In the genomic region with DNA sequence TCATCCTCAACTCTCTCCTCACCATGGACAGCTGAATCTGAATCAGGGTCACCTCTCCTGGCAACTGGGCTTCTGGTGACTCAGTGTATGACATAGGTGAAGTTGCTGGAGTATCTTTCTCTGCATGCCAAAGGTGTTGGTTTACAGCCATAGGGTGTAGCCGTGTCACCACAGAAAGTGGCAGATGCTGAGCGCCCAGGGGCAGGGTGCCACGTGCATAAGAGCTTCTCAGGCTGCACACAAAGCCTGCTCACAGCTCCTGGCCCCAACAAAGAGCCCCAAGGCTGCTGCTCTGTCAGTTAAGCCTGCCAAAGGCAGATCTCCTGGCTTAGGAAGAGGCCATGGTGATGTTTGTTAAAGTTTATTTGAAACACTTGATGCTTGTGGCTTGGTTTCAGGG, we compare ENCODE assay signal across 15 cellular contexts.
DNase-seq lines count a peak whose midpoint lies in the region; ATAC-seq, FAIRE-seq and TF ChIP-seq lines count a peak whose summit lies in the region.
"Had no signal": no experiment of that assay in that cellular context is flagged by ENCODE, and none has a peak within 500 bp of the region (broad histone marks: within the 10 kb centered on the region; RNA-seq: fewer than 3 reads in every experiment).

No MANE protein-coding gene starts in this region.

- H3K9ac ChIP-seq in GM23248 = no peak overlapping the region
- peak overlapping the region; percentile 32 for H3K9ac ChIP-seq in iPS-15b (ENCODE audit: low read depth, low read length)

- no peak overlapping the region for H3K4me3 ChIP-seq in GM23248
- no peak overlapping the region for H3K4me3 ChIP-seq in bronchial epithelial cell (ENCODE audit: low read depth, low read length)
- no peak overlapping the region for H3K4me3 ChIP-seq in iPS-15b (ENCODE audit: low read depth, low read length)
- H3K4me3 ChIP-seq in hepatocyte = no peak overlapping the region
- H3K4me3 ChIP-seq: PC-9 had no signal

- DNase-seq in GM23248 (peak; percentile 46), M059J (ENCODE audit: low read depth) (peak; percentile 55), bronchial epithelial cell (ENCODE audit: low read depth) (peak; percentile 65), hepatocyte (ENCODE audit: low spot score) (no peak), GM19239 (ENCODE audit: insufficient read length, low spot score) (no peak)
- DNase-seq in activated CD4-positive, alpha-beta T cell treated with anti-CD3 and anti-CD28 coated beads, Interleukin-2, amount 50 U/mL, for 4 hours = no peak
- DNase-seq in stimulated activated naive CD8-positive, alpha-beta T cell treated with anti-CD3 and anti-CD28 coated beads, Interleukin-15, amount 100 ng/mL, for 72 hours = no peak
- DNase-seq: AML-193, Caco-2, Karpas-422, MV-4-11, NCI-H1417 treated with DMSO at 0.1 percent for 48 hours, NCI-H2029 treated with DMSO at 0.1 percent for 48 hours had no signal

- peaks cover 0 to 9% of the 10 kb centered on the region in 2 donors for H3K9me3 Mint-ChIP-seq in stimulated activated naive CD8-positive, alpha-beta T cell treated with anti-CD3 and anti-CD28 coated beads, Interleukin-15, amount 100 ng/mL, for 72 hours

- H3F3A ChIP-seq in GM23248 (ENCODE audit: insufficient read depth) = no peaks in the 10 kb centered on the region

- no peak overlapping the region for H3K4me3 Mint-ChIP-seq in stimulated activated naive CD8-positive, alpha-beta T cell treated with anti-CD3 and anti-CD28 coated beads, Interleukin-15, amount 100 ng/mL, for 72 hours

- no peak for ATAC-seq in stimulated activated naive CD8-positive, alpha-beta T cell treated with anti-CD3 and anti-CD28 coated beads, Interleukin-15, amount 100 ng/mL, for 72 hours

- no peaks in the 10 kb centered on the region for H3K4me1 Mint-ChIP-seq in stimulated activated naive CD8-positive, alpha-beta T cell treated with anti-CD3 and anti-CD28 coated beads, Interleukin-15, amount 100 ng/mL, for 72 hours

- no peaks in the 10 kb centered on the region for H3K27me3 ChIP-seq in GM23248 (replicated peaks; ENCODE audit: insufficient read depth)
- no peaks in the 10 kb centered on the region for H3K27me3 ChIP-seq in bronchial epithelial cell (ENCODE audit: control insufficient read depth, insufficient read depth, low read length)
- H3K27me3 ChIP-seq in iPS-15b (ENCODE audit: control insufficient read depth, insufficient read depth, low read length) = no peaks in the 10 kb centered on the region
- H3K27me3 ChIP-seq in hepatocyte = no peaks in the 10 kb centered on the region

- FAIRE-seq in bronchial epithelial cell (lab: Jason Lieb, UNC) = peak; percentile 66
- no peak for FAIRE-seq in GM19239 (lab: Jason Lieb, UNC)

- H3K79me2 ChIP-seq in GM23248 (ENCODE audit: insufficient read depth) (no peaks in the 10 kb centered on the region), hepatocyte (no peaks in the 10 kb centered on the region)

- no peak overlapping the region for H3K27ac Mint-ChIP-seq in stimulated activated naive CD8-positive, alpha-beta T cell treated with anti-CD3 and anti-CD28 coated beads, Interleukin-15, amount 100 ng/mL, for 72 hours

- H3K9me2 ChIP-seq in GM23248 (ENCODE audit: insufficient read depth) (no peaks in the 10 kb centered on the region), hepatocyte (replicated peaks; ENCODE audit: insufficient read depth) (no peaks in the 10 kb centered on the region)

- in situ Hi-C loops in GM23248 (cut with MboI) = no loop called here

- H3K27ac ChIP-seq in GM23248 (peak overlapping the region; percentile 10; the same call in 1 of the 2 replicates), hepatocyte (no peak overlapping the region)
- H3K27ac ChIP-seq: PC-9 had no signal

- TF ChIP-seq CTCF in bronchial epithelial cell (IDR thresholded peaks at IDR 0.05; ENCODE audit: insufficient read depth, low read length, severe bottlenecking) (no peak), hepatocyte (IDR thresholded peaks at IDR 0.05; ENCODE audit: poor library complexity) (no peak)

- no peaks in the 10 kb centered on the region for H3K27me3 Mint-ChIP-seq in stimulated activated naive CD8-positive, alpha-beta T cell treated with anti-CD3 and anti-CD28 coated beads, Interleukin-15, amount 100 ng/mL, for 72 hours

- WGBS in GM23248 (ENCODE audit: low coverage in 1 of 2, low lambda C conversion rate in 2 of 2, missing lambda C conversion rate in 2 of 2), 2 experiments = 14 to 21% methylated on average over 3 of the region's 3 CpGs
- WGBS in hepatocyte (ENCODE audit: low lambda C conversion rate, missing lambda C conversion rate) = 83% methylated on average over 3 of the region's 3 CpGs

- H4K20me1 ChIP-seq in GM23248 (ENCODE audit: insufficient read depth) (no peaks in the 10 kb centered on the region), hepatocyte (ENCODE audit: insufficient read depth, poor library complexity, severe bottlenecking) (no peaks in the 10 kb centered on the region)

- H3K9me3 ChIP-seq in GM23248 (ENCODE audit: low read depth) (no peaks in the 10 kb centered on the region), iPS-15b (ENCODE audit: control insufficient read depth, insufficient read depth, low read length) (no peaks in the 10 kb centered on the region), hepatocyte (ENCODE audit: low read depth) (no peaks in the 10 kb centered on the region)
- H3K9me3 ChIP-seq: Caco-2 had no signal

- H3K4me1 ChIP-seq in GM23248 (ENCODE audit: insufficient read depth) (no peaks in the 10 kb centered on the region), iPS-15b (ENCODE audit: control insufficient read depth, insufficient read depth, low read length) (no peaks in the 10 kb centered on the region), hepatocyte (ENCODE audit: insufficient read depth) (peaks cover 6% of the 10 kb centered on the region)
- H3K4me1 ChIP-seq: Caco-2 had no signal

- peaks cover 16% of the 10 kb centered on the region; the same call in 1 of the 2 replicates for H3K36me3 ChIP-seq in GM23248 (ENCODE audit: low read depth)
- peaks cover 3% of the 10 kb centered on the region for H3K36me3 ChIP-seq in bronchial epithelial cell (ENCODE audit: control insufficient read depth, insufficient read depth, low read length)
- H3K36me3 ChIP-seq in iPS-15b (ENCODE audit: control insufficient read depth, insufficient read depth, low read length) = no peaks in the 10 kb centered on the region
- no peaks in the 10 kb centered on the region for H3K36me3 ChIP-seq in hepatocyte (replicated peaks; ENCODE audit: insufficient read depth, low read depth)

- H3K4me2 ChIP-seq in GM23248 (ENCODE audit: unreplicated experiment) (no peak overlapping the region), hepatocyte (no peak overlapping the region)
- H3K4me2 ChIP-seq: PC-9 had no signal

- H2AFZ ChIP-seq in GM23248 = no peak overlapping the region
- H2AFZ ChIP-seq in hepatocyte = no peak overlapping the region
- H2AFZ ChIP-seq: PC-9 had no signal

Comparison
In these comparisons a context has a peak if more than half of its experiments do, and no peak if none do; other contexts are left out.
1. DNase-seq: peak in GM23248 (single experiment), M059J (single experiment) and bronchial epithelial cell (single experiment); none in activated CD4-positive, alpha-beta T cell treated with anti-CD3 and anti-CD28 coated beads, Interleukin-2, amount 50 U/mL, for 4 hours (0 of 2), hepatocyte (single experiment), GM19239 (single experiment) and stimulated activated naive CD8-positive, alpha-beta T cell treated with anti-CD3 and anti-CD28 coated beads, Interleukin-15, amount 100 ng/mL, for 72 hours (0 of 2).